Comparison of ENCODE assay signal across 10 cellular contexts in genomic region chr4:125244848-125245450, GRCh38.
A peak's percentile ranks its signal among the peaks of the same experiment; 100 is the strongest.
DNase-seq lines count a peak whose midpoint lies in the region; ATAC-seq and TF ChIP-seq lines count a peak whose summit lies in the region.
"Had no signal": no experiment of that assay in that cellular context is flagged by ENCODE, and none has a peak within 500 bp of the region (broad histone marks: within the 10 kb centered on the region; RNA-seq: fewer than 3 reads in every experiment).

No MANE protein-coding gene starts in this region.

- H3K4me2 ChIP-seq in DND-41 (ENCODE audit: insufficient read depth, low read length) = no peak overlapping the region

- ATAC-seq in DND-41 (ENCODE audit: insufficient read depth, low read depth) = no peak
- no peak for ATAC-seq in GM18517 (IDR thresholded peaks at IDR 0.05; ENCODE audit: unreplicated experiment)
- no peak for ATAC-seq in GM21825 (IDR thresholded peaks at IDR 0.05; ENCODE audit: unreplicated experiment)
- ATAC-seq: naive thymus-derived CD4-positive, alpha-beta T cell had no signal

- no peak overlapping the region for H3K27ac ChIP-seq in DND-41 (ENCODE audit: low read length)

- no peak overlapping the region for H2AFZ ChIP-seq in DND-41 (ENCODE audit: low read depth, low read length)

- peak; percentile 32 for TF ChIP-seq CTCF in DND-41 (IDR thresholded peaks at IDR 0.05; ENCODE audit: borderline replicate concordance, extremely low read depth, low read length, poor library complexity, severe bottlenecking)

- H4K20me1 ChIP-seq in DND-41 (ENCODE audit: insufficient read depth, low read length) = no peaks in the 10 kb centered on the region

- DNase-seq in DND-41 = no peak
- DNase-seq in NCI-H69 (lab: John Stamatoyannopoulos, UW) = peak; percentile 37
- DNase-seq in dermis microvascular lymphatic vessel endothelial cell (ENCODE audit: low read depth in 2 of 2) = peak; percentile 23 to 41
- peak; percentile 44 for DNase-seq in myocyte (ENCODE audit: low read depth)
- DNase-seq in NCI-H1417 treated with DMSO at 0.1 percent for 48 hours (lab: John Stamatoyannopoulos, UW) = no peak
- no peak for DNase-seq in islet precursor cell
- DNase-seq: activated CD4-positive, alpha-beta memory T cell treated with anti-CD3 and anti-CD28 coated beads for 36 hours; naive thymus-derived CD4-positive, alpha-beta T cell had no signal

- H3K27me3 ChIP-seq in DND-41 (ENCODE audit: insufficient read depth, low read length, poor library complexity) = no peaks in the 10 kb centered on the region

- H3K9me3 ChIP-seq in DND-41 (ENCODE audit: insufficient read depth, low read length, severe bottlenecking) = no peaks in the 10 kb centered on the region

- H3K36me3 ChIP-seq in DND-41 (ENCODE audit: insufficient read depth, low read length) = no peaks in the 10 kb centered on the region

- H3K79me2 ChIP-seq in DND-41 (ENCODE audit: insufficient read depth, low read length) = no peaks in the 10 kb centered on the region

- H3K4me1 ChIP-seq in DND-41 (ENCODE audit: insufficient read depth, low read length) = no peaks in the 10 kb centered on the region

- H3K9ac ChIP-seq in DND-41 (ENCODE audit: low read depth, low read length) = no peak overlapping the region

- H3K4me3 ChIP-seq in DND-41 (ENCODE audit: low read depth in 1 of 2, low read length in 2 of 2) = no peak overlapping the region

Comparison
In these comparisons a context has a peak if more than half of its experiments do, and no peak if none do; other contexts are left out.
1. DNase-seq: peak in NCI-H69 (single experiment), dermis microvascular lymphatic vessel endothelial cell (2 of 2) and myocyte (single experiment); none in DND-41 (single experiment), NCI-H1417 treated with DMSO at 0.1 percent for 48 hours (single experiment) and islet precursor cell (single experiment).